17 cellular contexts compared by ENCODE assay signal in the genomic region with DNA sequence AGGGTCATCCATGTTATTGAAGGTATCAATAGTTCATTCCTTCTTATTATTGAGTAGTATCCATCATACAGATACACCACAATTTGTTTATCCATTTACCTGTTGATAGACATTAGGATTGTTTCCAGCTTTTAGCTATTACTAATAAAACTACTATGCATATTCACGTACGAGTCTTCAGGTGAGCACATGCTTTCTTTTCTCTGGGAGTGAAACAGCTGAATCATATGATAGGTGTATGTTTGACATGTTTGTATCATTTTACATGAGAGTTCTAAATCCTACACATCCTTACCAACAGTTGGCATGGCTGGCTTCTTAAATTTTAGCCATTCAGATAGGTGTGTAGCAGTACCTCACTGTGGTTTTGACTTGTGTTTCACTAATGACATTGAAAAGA.
A peak's percentile ranks its signal among the peaks of the same experiment; 100 is the strongest.
DNase-seq lines count a peak whose midpoint lies in the region; ATAC-seq, FAIRE-seq and TF ChIP-seq lines count a peak whose summit lies in the region.
"Had no signal": no experiment of that assay in that cellular context is flagged by ENCODE, and none has a peak within 500 bp of the region (broad histone marks: within the 10 kb centered on the region; RNA-seq: fewer than 3 reads in every experiment).

No MANE protein-coding gene starts in this region.

- no peak for FAIRE-seq in D721Med (lab: Jason Lieb, UNC)

- peaks cover 90% of the 10 kb centered on the region for H3K4me1 ChIP-seq in ACC112 (ENCODE audit: control insufficient read depth, insufficient read depth, low read length, unreplicated experiment)
- H3K4me1 ChIP-seq in effector memory CD4-positive, alpha-beta T cell (ENCODE audit: control insufficient read depth, insufficient read depth, low read length, poor library complexity, severe bottlenecking), result peaks cover 43% of the 10 kb centered on the region
- H3K4me1 ChIP-seq: colonic mucosa, esophagus muscularis mucosa had no signal

- H3K79me2 ChIP-seq in ACC112 (ENCODE audit: control insufficient read depth, insufficient read depth, low read length, unreplicated experiment), result peaks cover 91% of the 10 kb centered on the region

- DNase-seq in ELR (ENCODE audit: low read depth), result peak; percentile 11
- no peak for DNase-seq in effector memory CD4-positive, alpha-beta T cell
- DNase-seq in ureter (ENCODE audit: low spot score), result no peak
- no peak for DNase-seq in D721Med (ENCODE audit: insufficient read length, low spot score)
- no peak for DNase-seq in GM10266 (ENCODE audit: extremely low spot score)
- DNase-seq: colonic mucosa; left lung; naive B cell; NCI-H1436; NCI-H524; stimulated activated CD4-positive, alpha-beta T cell treated with anti-CD3 and anti-CD28 coated beads, Interleukin-2, amount 100 ng/mL, for 48 hours; upper lobe of right lung had no signal

- TF ChIP-seq CTCF in D721Med (IDR thresholded peaks at IDR 0.05; ENCODE audit: insufficient read depth, missing control alignments) (no peak), GM10266 (IDR thresholded peaks at IDR 0.05; ENCODE audit: control insufficient read depth, insufficient read depth, low read depth, missing control alignments) (no peak)

- no peak overlapping the region for H2AFZ ChIP-seq in ACC112 (ENCODE audit: low read length, unreplicated experiment)

- H3K27me3 ChIP-seq in ACC112 (ENCODE audit: insufficient read depth, low read length), result no peaks in the 10 kb centered on the region
- H3K27me3 ChIP-seq in effector memory CD4-positive, alpha-beta T cell (replicated peaks; ENCODE audit: control insufficient read depth, insufficient read depth, low read length, poor library complexity, severe bottlenecking), result no peaks in the 10 kb centered on the region
- H3K27me3 ChIP-seq: colonic mucosa, esophagus muscularis mucosa, left lung, upper lobe of right lung had no signal

- H3K36me3 ChIP-seq in ACC112 (ENCODE audit: insufficient read depth, low read length), result peaks cover 45% of the 10 kb centered on the region
- H3K36me3 ChIP-seq in effector memory CD4-positive, alpha-beta T cell (ENCODE audit: control insufficient read depth, insufficient read depth, low read length), result no peaks in the 10 kb centered on the region
- H3K36me3 ChIP-seq: colonic mucosa, esophagus muscularis mucosa, upper lobe of right lung had no signal

- H3K27ac ChIP-seq in ACC112 (ENCODE audit: low read depth, low read length), result peak overlapping the region; percentile 95
- no peak overlapping the region for H3K27ac ChIP-seq in effector memory CD4-positive, alpha-beta T cell (ENCODE audit: insufficient read depth, low read length, poor library complexity, severe bottlenecking)
- H3K27ac ChIP-seq: colonic mucosa, esophagus muscularis mucosa, RWPE1 had no signal

- ATAC-seq in SK-N-SH treated with all-trans-retinoic acid at 6 μM for 48 hours (no peak), GM18867 (IDR thresholded peaks at IDR 0.05; ENCODE audit: unreplicated experiment) (no peak)
- ATAC-seq: upper lobe of right lung had no signal

- H3K4me3 ChIP-seq in ACC112 (ENCODE audit: low read depth, low read length), result peak overlapping the region; percentile 62; the same call in 1 of the 2 replicates
- H3K4me3 ChIP-seq in effector memory CD4-positive, alpha-beta T cell (ENCODE audit: insufficient read depth, low read depth, low read length, poor library complexity, severe bottlenecking), result peak overlapping the region; percentile 2
- H3K4me3 ChIP-seq: colonic mucosa, esophagus muscularis mucosa, left lung, upper lobe of right lung had no signal

- no peaks in the 10 kb centered on the region for H3K9me3 ChIP-seq in effector memory CD4-positive, alpha-beta T cell (ENCODE audit: control insufficient read depth, low read length)
- H3K9me3 ChIP-seq: colonic mucosa, esophagus muscularis mucosa, left lung, upper lobe of right lung had no signal

TF ChIP-seq in SK-N-SH treated with all-trans-retinoic acid at 6 μM for 48 hours, 23 proteins besides CTCF, POLR2A, EP300 and RAD21:
- TF ChIP-seq RARB (CRISPR knock-in tag; IDR thresholded peaks at IDR 0.05) (0 out of 2 replicates have a peak, but pooled peaks have one; percentile 22), ZC3H10 (CRISPR knock-in tag; IDR thresholded peaks at IDR 0.05) (no peak)
